In genomic region chr22:38454361-38455062, GRCh38 we compare ENCODE assay signal across 9 cellular contexts. TPM values are rescaled to one million over a fixed set of nuclear protein-coding genes. Genes with fewer than 3 reads are reported as not detected.
DNase-seq lines count a peak whose midpoint lies in the region; ATAC-seq and TF ChIP-seq lines count a peak whose summit lies in the region.
"Had no signal": no experiment of that assay in that cellular context is flagged by ENCODE, and none has a peak within 500 bp of the region (broad histone marks: within the 10 kb centered on the region; RNA-seq: fewer than 3 reads in every experiment).

No MANE protein-coding gene starts in this region.

- peak overlapping the region; percentile 25 for H3K27ac Mint-ChIP-seq in activated CD4-positive, alpha-beta T cell treated with anti-CD3 and anti-CD28 coated beads, Interleukin-2, amount 10 ng/mL, durations not matched to agents 7 days and 5 days

- no peaks in the 10 kb centered on the region for H3K36me3 Mint-ChIP-seq in activated CD4-positive, alpha-beta T cell treated with anti-CD3 and anti-CD28 coated beads, Interleukin-2, amount 10 ng/mL, durations not matched to agents 7 days and 5 days (ENCODE audit: low read depth)

- TF ChIP-seq POLR2A in spleen (IDR thresholded peaks at IDR 0.05), result no peak

- TF ChIP-seq CTCF in hepatocyte (IDR thresholded peaks at IDR 0.05; ENCODE audit: poor library complexity) (no peak), spleen (IDR thresholded peaks at IDR 0.05 in 8 of 11, conservative IDR thresholded peaks at IDR 0.05 in 3 of 11) (no peak)

- 22 to 24% methylated on average over 32 to 37 of the region's 64 CpGs for WGBS in GM23248 (ENCODE audit: low coverage in 1 of 2, low lambda C conversion rate in 2 of 2, missing lambda C conversion rate in 2 of 2), 2 experiments
- WGBS in hepatocyte (ENCODE audit: low lambda C conversion rate, missing lambda C conversion rate), result 11% methylated on average over 27 of the region's 64 CpGs
- 0 to 7% (median 4%) methylated on average over 15 to 64 of the region's 64 CpGs for WGBS in spleen, 5 donors

- CTCF ChIA-PET in activated CD4-positive, alpha-beta T cell treated with anti-CD3 and anti-CD28 coated beads, Interleukin-2, amount 10 ng/mL, durations not matched to agents 7 days and 5 days (lab: Charles Lee), result no interaction called here

- H3K79me2 ChIP-seq in GM23248 (ENCODE audit: insufficient read depth), result no peaks in the 10 kb centered on the region
- H3K79me2 ChIP-seq in hepatocyte, result no peaks in the 10 kb centered on the region

- H3K27me3 ChIP-seq in GM23248 (replicated peaks; ENCODE audit: insufficient read depth), result peaks cover 59% of the 10 kb centered on the region
- H3K27me3 ChIP-seq in hepatocyte, result peaks cover 43% of the 10 kb centered on the region
- H3K27me3 ChIP-seq in spleen (replicated peaks in 1 of 7), result peaks cover 0 to 98% (median 70%) of the 10 kb centered on the region in 7 donors

- no peak for ATAC-seq in GM19324 (IDR thresholded peaks at IDR 0.05; ENCODE audit: low FRiP score, unreplicated experiment)
- no peak for ATAC-seq in HG03196 (IDR thresholded peaks at IDR 0.05; ENCODE audit: unreplicated experiment)

- H3K9me3 ChIP-seq in GM23248 (ENCODE audit: low read depth), result no peaks in the 10 kb centered on the region
- no peaks in the 10 kb centered on the region for H3K9me3 ChIP-seq in hepatocyte (ENCODE audit: low read depth)
- H3K9me3 ChIP-seq in spleen, result no peaks in the 10 kb centered on the region

- H3K9me3 Mint-ChIP-seq in activated CD4-positive, alpha-beta T cell treated with anti-CD3 and anti-CD28 coated beads, Interleukin-2, amount 10 ng/mL, durations not matched to agents 7 days and 5 days, result no peaks in the 10 kb centered on the region

- H3K4me1 ChIP-seq in GM23248 (ENCODE audit: insufficient read depth) (no peaks in the 10 kb centered on the region), hepatocyte (ENCODE audit: insufficient read depth) (no peaks in the 10 kb centered on the region), spleen (peaks cover 0 to 24% (median 19%) of the 10 kb centered on the region in 6 donors)

- peaks cover 65% of the 10 kb centered on the region for H3K27me3 Mint-ChIP-seq in activated CD4-positive, alpha-beta T cell treated with anti-CD3 and anti-CD28 coated beads, Interleukin-2, amount 10 ng/mL, durations not matched to agents 7 days and 5 days

- H3K4me3 ChIP-seq in GM23248, result no peak overlapping the region
- no peak overlapping the region for H3K4me3 ChIP-seq in hepatocyte
- H3K4me3 ChIP-seq in spleen, result peak overlapping the region; percentile 4 to 71 (median 34)

- POLR2A ChIA-PET in activated CD4-positive, alpha-beta T cell treated with anti-CD3 and anti-CD28 coated beads, Interleukin-2, amount 10 ng/mL, durations not matched to agents 7 days and 5 days (lab: Charles Lee), result no interaction called here

- no peak overlapping the region for H3K9ac ChIP-seq in GM23248

- in situ Hi-C loops in GM23248 (cut with MboI), result no loop called here

- H3K4me1 Mint-ChIP-seq in activated CD4-positive, alpha-beta T cell treated with anti-CD3 and anti-CD28 coated beads, Interleukin-2, amount 10 ng/mL, durations not matched to agents 7 days and 5 days, result peaks cover 13% of the 10 kb centered on the region

- no peak overlapping the region for H3K4me2 ChIP-seq in GM23248 (ENCODE audit: unreplicated experiment)
- peak overlapping the region; percentile 87 for H3K4me2 ChIP-seq in hepatocyte

- peak overlapping the region; percentile 70 for H3K4me3 Mint-ChIP-seq in activated CD4-positive, alpha-beta T cell treated with anti-CD3 and anti-CD28 coated beads, Interleukin-2, amount 10 ng/mL, durations not matched to agents 7 days and 5 days

- H3K9me2 ChIP-seq in GM23248 (ENCODE audit: insufficient read depth), result no peaks in the 10 kb centered on the region
- no peaks in the 10 kb centered on the region for H3K9me2 ChIP-seq in hepatocyte (replicated peaks; ENCODE audit: insufficient read depth)

- H3K27ac ChIP-seq in GM23248, result no peak overlapping the region
- H3K27ac ChIP-seq in hepatocyte, result no peak overlapping the region
- H3K27ac ChIP-seq in spleen, result no peak overlapping the region

- H3K36me3 ChIP-seq in GM23248 (ENCODE audit: low read depth) (no peaks in the 10 kb centered on the region), hepatocyte (replicated peaks; ENCODE audit: insufficient read depth, low read depth) (no peaks in the 10 kb centered on the region), spleen (no peaks in the 10 kb centered on the region)

- intact Hi-C loops in spleen (cut with DNase I; ENCODE audit: low total_unique reads), result no loop called here

- DNase-seq in GM23248 (peak; percentile 17), hepatocyte (ENCODE audit: low spot score) (no peak), spleen (no peak), NCI-H1930 (lab: John Stamatoyannopoulos, UW) (no peak), foreskin melanocyte (no peak)
- no peak for DNase-seq in activated CD4-positive, alpha-beta T cell treated with anti-CD3 and anti-CD28 coated beads, Interleukin-2, amount 10 ng/mL, durations not matched to agents 7 days and 5 days

- H2AFZ ChIP-seq in GM23248 (no peak overlapping the region), hepatocyte (no peak overlapping the region)

- H4K20me1 ChIP-seq in GM23248 (ENCODE audit: insufficient read depth), result no peaks in the 10 kb centered on the region
- no peaks in the 10 kb centered on the region for H4K20me1 ChIP-seq in hepatocyte (ENCODE audit: insufficient read depth, poor library complexity, severe bottlenecking)

- H3F3A ChIP-seq in GM23248 (ENCODE audit: insufficient read depth), result no peaks in the 10 kb centered on the region

RNA-seq across cellular contexts. Expression of gene KCNJ4, which starts 0.5 kb away (rescaled TPM):
- not detected in 2 replicates for total RNA-seq in GM23248 (2014; rRNA removed; shearing (Covaris generic))
- polyA plus RNA-seq in GM23248 (2016; fragmentation: Nextera tagmentation; extraction: Ambion mirVana), result not detected in 2 replicates
- total RNA-seq in activated CD4-positive, alpha-beta T cell treated with anti-CD3 and anti-CD28 coated beads, Interleukin-2, amount 10 ng/mL, durations not matched to agents 7 days and 5 days, result not detected
- 0.24 and 0.50 TPM in 2 replicates for total RNA-seq in hepatocyte
- 0.08 and 0.30 TPM in 2 replicates for polyA plus RNA-seq in hepatocyte
- not detected for total RNA-seq in spleen
- polyA plus RNA-seq in spleen, result not detected
- total RNA-seq: mononuclear cell had no signal

RNA-seq across cellular contexts. Expression of gene KDELR3, which starts 13.4 kb away (rescaled TPM):
- total RNA-seq in GM23248 (2014; rRNA removed; shearing (Covaris generic)), result 191 and 197 TPM in 2 replicates
- polyA plus RNA-seq in GM23248 (2016; fragmentation: Nextera tagmentation; extraction: Ambion mirVana) (326 and 335 TPM in 2 replicates), hepatocyte (169 and 171 TPM in 2 replicates), spleen (1 to 10 TPM in 2 of 3 donors, under 1 TPM in 1; 1.00 to 3.1 (median 1.2) TPM)
- total RNA-seq in activated CD4-positive, alpha-beta T cell treated with anti-CD3 and anti-CD28 coated beads, Interleukin-2, amount 10 ng/mL, durations not matched to agents 7 days and 5 days, result under 1 TPM; 0.17 to 0.23 TPM
- total RNA-seq in hepatocyte (92.4 and 98.9 TPM in 2 replicates), spleen (1 to 10 TPM; 1.5 to 4.9 (median 3.1) TPM)
- total RNA-seq: mononuclear cell had no signal

RNA-seq across cellular contexts. Expression of gene DDX17, which starts 51.6 kb away (rescaled TPM):
- total RNA-seq in GM23248 (2014; rRNA removed; shearing (Covaris generic)), result 312 and 370 TPM in 2 replicates
- polyA plus RNA-seq in GM23248 (2016; fragmentation: Nextera tagmentation; extraction: Ambion mirVana), result 28.5 and 30.1 TPM in 2 replicates
- 100 to 1,000 TPM; 468 to 521 TPM for total RNA-seq in activated CD4-positive, alpha-beta T cell treated with anti-CD3 and anti-CD28 coated beads, Interleukin-2, amount 10 ng/mL, durations not matched to agents 7 days and 5 days
- total RNA-seq in hepatocyte, result 432 and 433 TPM in 2 replicates
- 42.3 and 50.1 TPM in 2 replicates for polyA plus RNA-seq in hepatocyte
- total RNA-seq in spleen, result 100 to 1,000 TPM; 579 to 818 (median 658) TPM
- polyA plus RNA-seq in spleen, result 100 to 1,000 TPM; 150 to 224 (median 204) TPM

Comparison
In these comparisons a context has a peak if more than half of its experiments do, and no peak if none do; other contexts are left out.
1. H3K4me3 ChIP-seq: peak in spleen (8 of 8); none in GM23248 (single experiment) and hepatocyte (single experiment).
2. RNA of gene KDELR3, which starts 13.4 kb away (total RNA-seq): 191 to 197 TPM in GM23248 and 92.4 to 98.9 TPM in hepatocyte; 1.5 to 4.9 TPM in spleen and 0.17 to 0.23 TPM in activated CD4-positive, alpha-beta T cell treated with anti-CD3 and anti-CD28 coated beads, Interleukin-2, amount 10 ng/mL, durations not matched to agents 7 days and 5 days; every median in the first group is over 10 times any median in the second.